ENCODE assay signal across 11 cellular contexts in the genomic region with DNA sequence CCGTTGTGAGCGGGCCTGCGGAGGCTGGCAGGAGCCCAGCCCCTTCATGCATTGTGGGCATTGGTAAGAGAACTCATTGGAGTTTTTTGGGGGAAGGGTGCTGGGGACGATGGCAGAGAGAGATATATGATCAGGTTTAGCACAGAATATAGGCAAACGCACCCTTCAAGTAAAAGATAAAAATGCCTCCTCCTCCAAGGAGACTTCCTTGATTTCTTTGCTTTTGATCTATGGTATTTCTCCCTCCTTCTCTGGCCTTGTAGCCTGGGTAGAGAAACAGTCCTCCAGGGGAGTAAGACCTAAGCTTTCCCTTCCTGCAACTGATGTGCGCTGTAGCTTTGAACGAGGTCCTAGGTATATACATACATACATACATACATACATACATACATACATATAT. TPM values are rescaled to one million over a fixed set of nuclear protein-coding genes. Genes with fewer than 3 reads are reported as not detected.
A peak's percentile ranks its signal among the peaks of the same experiment; 100 is the strongest.
DNase-seq lines count a peak whose midpoint lies in the region; ATAC-seq and TF ChIP-seq lines count a peak whose summit lies in the region.
"Had no signal": no experiment of that assay in that cellular context is flagged by ENCODE, and none has a peak within 500 bp of the region (broad histone marks: within the 10 kb centered on the region; RNA-seq: fewer than 3 reads in every experiment).

No MANE protein-coding gene starts in this region.

- peaks cover 0 to 34% (median 8%) of the 10 kb centered on the region in 3 donors for H3K4me1 ChIP-seq in gastroesophageal sphincter

- no peaks in the 10 kb centered on the region for H3K9me3 Mint-ChIP-seq in activated naive CD8-positive, alpha-beta T cell treated with anti-CD3 and anti-CD28 coated beads, Interleukin-2, amount 10 ng/mL, durations not matched to agents 7 days and 5 days
- H3K9me3 Mint-ChIP-seq in activated naive CD8-positive, alpha-beta T cell treated with anti-CD3 and anti-CD28 coated beads, Interleukin-2, amount 50 U/mL, for 24 hours, result no peaks in the 10 kb centered on the region
- H3K9me3 Mint-ChIP-seq in WTC11 (no peaks in the 10 kb centered on the region), mesothelial cell of epicardium (no peaks in the 10 kb centered on the region)
- no peaks in the 10 kb centered on the region for H3K9me3 Mint-ChIP-seq in stimulated activated memory B cell treated with anti-CD40 and anti-IgM and Interleukin-4, amounts not matched to agents 10 μg/mL and 1 μg/mL and 100 μg/mL, for 72 hours

- H3K4me3 Mint-ChIP-seq in activated naive CD8-positive, alpha-beta T cell treated with anti-CD3 and anti-CD28 coated beads, Interleukin-2, amount 10 ng/mL, durations not matched to agents 7 days and 5 days, result peak overlapping the region; percentile 30
- H3K4me3 Mint-ChIP-seq in activated naive CD8-positive, alpha-beta T cell treated with anti-CD3 and anti-CD28 coated beads, Interleukin-2, amount 50 U/mL, for 24 hours, result no peak overlapping the region
- peak overlapping the region; percentile 52 for H3K4me3 Mint-ChIP-seq in WTC11
- peak overlapping the region; percentile 18 for H3K4me3 Mint-ChIP-seq in mesothelial cell of epicardium
- peak overlapping the region; percentile 62 for H3K4me3 Mint-ChIP-seq in stimulated activated memory B cell treated with anti-CD40 and anti-IgM and Interleukin-4, amounts not matched to agents 10 μg/mL and 1 μg/mL and 100 μg/mL, for 72 hours

- peak overlapping the region in 2 of 4 donors; percentile 48 to 56 for H3K27ac ChIP-seq in gastroesophageal sphincter

- no peaks in the 10 kb centered on the region for H3K27me3 Mint-ChIP-seq in activated naive CD8-positive, alpha-beta T cell treated with anti-CD3 and anti-CD28 coated beads, Interleukin-2, amount 10 ng/mL, durations not matched to agents 7 days and 5 days
- H3K27me3 Mint-ChIP-seq in activated naive CD8-positive, alpha-beta T cell treated with anti-CD3 and anti-CD28 coated beads, Interleukin-2, amount 50 U/mL, for 24 hours, result no peaks in the 10 kb centered on the region
- H3K27me3 Mint-ChIP-seq in WTC11 (ENCODE audit: low read depth) (peaks cover 26% of the 10 kb centered on the region), mesothelial cell of epicardium (ENCODE audit: low read depth) (peaks cover 57% of the 10 kb centered on the region)
- no peaks in the 10 kb centered on the region for H3K27me3 Mint-ChIP-seq in stimulated activated memory B cell treated with anti-CD40 and anti-IgM and Interleukin-4, amounts not matched to agents 10 μg/mL and 1 μg/mL and 100 μg/mL, for 72 hours

- no peak for TF ChIP-seq EP300 in gastroesophageal sphincter (IDR thresholded peaks at IDR 0.05)

- no peaks in the 10 kb centered on the region for H3K27me3 ChIP-seq in gastroesophageal sphincter

- no peak for TF ChIP-seq CTCF in WTC11 (IDR thresholded peaks at IDR 0.05)
- no peak for TF ChIP-seq CTCF in mesothelial cell of epicardium (IDR thresholded peaks at IDR 0.05; ENCODE audit: unreplicated experiment)
- no peak for TF ChIP-seq CTCF in gastroesophageal sphincter (IDR thresholded peaks at IDR 0.05)

- no peak overlapping the region for H3K4me3 ChIP-seq in gastroesophageal sphincter

- no peak for DNase-seq in activated naive CD8-positive, alpha-beta T cell treated with anti-CD3 and anti-CD28 coated beads, Interleukin-2, amount 10 ng/mL, durations not matched to agents 7 days and 5 days
- no peak for DNase-seq in activated naive CD8-positive, alpha-beta T cell treated with anti-CD3 and anti-CD28 coated beads, Interleukin-2, amount 50 U/mL, for 24 hours
- DNase-seq in WTC11 (ENCODE audit: low spot score), result no peak
- DNase-seq in mesothelial cell of epicardium (ENCODE audit: low spot score in 2 of 2, unreplicated experiment in 2 of 2), result no peak
- DNase-seq: cortex of kidney, NCI-H1048, NCI-H2171 had no signal

- WGBS in gastroesophageal sphincter (ENCODE audit: low coverage in 1 of 2), 2 donors, result 60 to 80% methylated on average over 7 of the region's 7 CpGs

- no peak for TF ChIP-seq POLR2A in gastroesophageal sphincter (IDR thresholded peaks at IDR 0.05)

- ATAC-seq in activated naive CD8-positive, alpha-beta T cell treated with anti-CD3 and anti-CD28 coated beads, Interleukin-2, amount 10 ng/mL, durations not matched to agents 7 days and 5 days (ENCODE audit: low read depth), result no peak
- no peak for ATAC-seq in activated naive CD8-positive, alpha-beta T cell treated with anti-CD3 and anti-CD28 coated beads, Interleukin-2, amount 50 U/mL, for 24 hours
- ATAC-seq in WTC11 (no peak), GM21737 (IDR thresholded peaks at IDR 0.05; ENCODE audit: unreplicated experiment) (no peak), GM21526 (IDR thresholded peaks at IDR 0.05; ENCODE audit: low FRiP score, unreplicated experiment) (no peak), gastroesophageal sphincter (no peak)
- no peak for ATAC-seq in stimulated activated memory B cell treated with anti-CD40 and anti-IgM and Interleukin-4, amounts not matched to agents 10 μg/mL and 1 μg/mL and 100 μg/mL, for 72 hours

- H3K4me1 Mint-ChIP-seq in activated naive CD8-positive, alpha-beta T cell treated with anti-CD3 and anti-CD28 coated beads, Interleukin-2, amount 10 ng/mL, durations not matched to agents 7 days and 5 days, result peaks cover 19% of the 10 kb centered on the region
- H3K4me1 Mint-ChIP-seq in activated naive CD8-positive, alpha-beta T cell treated with anti-CD3 and anti-CD28 coated beads, Interleukin-2, amount 50 U/mL, for 24 hours, result peaks cover 14% of the 10 kb centered on the region
- H3K4me1 Mint-ChIP-seq in WTC11 (peaks cover 20% of the 10 kb centered on the region), mesothelial cell of epicardium (peaks cover 4% of the 10 kb centered on the region)
- H3K4me1 Mint-ChIP-seq in stimulated activated memory B cell treated with anti-CD40 and anti-IgM and Interleukin-4, amounts not matched to agents 10 μg/mL and 1 μg/mL and 100 μg/mL, for 72 hours, result peaks cover 21% of the 10 kb centered on the region

- CTCF ChIA-PET in WTC11 (lab: Charles Lee), result interaction anchor here (0.9 to 4.4 kb wide), 4 partner anchors 47 to 73 kb away, joined by 3 to 32 read pairs (median 6); no protein-coding TSS in a partner anchor

- H3K36me3 ChIP-seq in gastroesophageal sphincter, result no peaks in the 10 kb centered on the region

- no peaks in the 10 kb centered on the region for H3K9me3 ChIP-seq in gastroesophageal sphincter

- peaks cover 2% of the 10 kb centered on the region for H3K36me3 Mint-ChIP-seq in activated naive CD8-positive, alpha-beta T cell treated with anti-CD3 and anti-CD28 coated beads, Interleukin-2, amount 10 ng/mL, durations not matched to agents 7 days and 5 days
- no peaks in the 10 kb centered on the region for H3K36me3 Mint-ChIP-seq in activated naive CD8-positive, alpha-beta T cell treated with anti-CD3 and anti-CD28 coated beads, Interleukin-2, amount 50 U/mL, for 24 hours (ENCODE audit: low read depth)
- H3K36me3 Mint-ChIP-seq in WTC11, result no peaks in the 10 kb centered on the region
- H3K36me3 Mint-ChIP-seq in mesothelial cell of epicardium, result no peaks in the 10 kb centered on the region
- H3K36me3 Mint-ChIP-seq in stimulated activated memory B cell treated with anti-CD40 and anti-IgM and Interleukin-4, amounts not matched to agents 10 μg/mL and 1 μg/mL and 100 μg/mL, for 72 hours, result no peaks in the 10 kb centered on the region

- POLR2A ChIA-PET in activated naive CD8-positive, alpha-beta T cell treated with anti-CD3 and anti-CD28 coated beads, Interleukin-2, amount 10 ng/mL, durations not matched to agents 7 days and 5 days (lab: Charles Lee), result interaction anchor here (0.6 to 0.8 kb wide), 2 partner anchors 77 to 138 kb away, joined by 3 to 5 read pairs; no protein-coding TSS in a partner anchor
- POLR2A ChIA-PET in WTC11 (lab: Charles Lee), result no interaction called here

- H3K27ac Mint-ChIP-seq in activated naive CD8-positive, alpha-beta T cell treated with anti-CD3 and anti-CD28 coated beads, Interleukin-2, amount 10 ng/mL, durations not matched to agents 7 days and 5 days, result no peak overlapping the region
- H3K27ac Mint-ChIP-seq in activated naive CD8-positive, alpha-beta T cell treated with anti-CD3 and anti-CD28 coated beads, Interleukin-2, amount 50 U/mL, for 24 hours, result no peak overlapping the region
- no peak overlapping the region for H3K27ac Mint-ChIP-seq in WTC11
- no peak overlapping the region for H3K27ac Mint-ChIP-seq in mesothelial cell of epicardium
- H3K27ac Mint-ChIP-seq in stimulated activated memory B cell treated with anti-CD40 and anti-IgM and Interleukin-4, amounts not matched to agents 10 μg/mL and 1 μg/mL and 100 μg/mL, for 72 hours, result no peak overlapping the region

TF ChIP-seq in WTC11, 78 proteins besides CTCF, POLR2A, EP300 and RAD21:
- TF ChIP-seq ZNF317 (CRISPR knock-in tag; IDR thresholded peaks at IDR 0.05; ENCODE audit: borderline replicate concordance, low read depth) (no peak), ZNF263 (CRISPR knock-in tag; IDR thresholded peaks at IDR 0.05; ENCODE audit: low read depth) (no peak)

RNA-seq across cellular contexts. Expression of gene PPARGC1B, which starts 1.0 kb away (rescaled TPM):
- total RNA-seq in activated naive CD8-positive, alpha-beta T cell treated with anti-CD3 and anti-CD28 coated beads, Interleukin-2, amount 10 ng/mL, durations not matched to agents 7 days and 5 days, result 1 to 10 TPM; 6.4 to 8.1 TPM
- 10.9 to 15.8 TPM (median 11.0 TPM) in 3 replicates for total RNA-seq in WTC11 (2021)
- 0.99 to 1.3 TPM (median 1.00 TPM) in 3 replicates for total RNA-seq in mesothelial cell of epicardium
- 10 to 100 TPM in 2 of 4 donors, 1 to 10 TPM in 2; 5.1 to 15.3 (median 9.6) TPM for total RNA-seq in gastroesophageal sphincter
